Comparison of ENCODE assay signal across 34 cellular contexts in the genomic region with DNA sequence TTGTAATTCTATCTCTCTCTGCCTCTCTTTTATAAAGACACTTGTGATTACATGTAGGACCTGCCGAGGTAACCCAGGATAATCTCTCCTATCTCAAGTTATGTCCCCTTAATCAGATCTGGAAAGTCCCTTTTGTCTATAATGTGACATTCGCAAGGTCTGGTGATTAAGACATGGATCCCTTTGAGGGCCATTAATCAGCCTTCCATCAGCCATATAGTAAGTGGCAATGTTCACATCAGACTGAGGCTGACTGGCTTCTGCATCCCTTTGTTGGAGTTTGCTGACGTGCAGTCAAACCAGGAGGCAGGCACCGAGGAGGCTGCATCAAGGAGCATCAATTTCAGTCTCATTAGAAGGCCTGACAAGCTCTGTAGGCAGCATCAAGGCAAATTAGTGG.
"Had no signal": no experiment of that assay in that cellular context is flagged by ENCODE, and none has a peak within 500 bp of the region (broad histone marks: within the 10 kb centered on the region; RNA-seq: fewer than 3 reads in every experiment).

No MANE protein-coding gene starts in this region.

- H3K4me3 ChIP-seq: MG63, SJCRH30 had no signal

- H3K27ac ChIP-seq: brain microvascular endothelial cell, SJCRH30 had no signal

- DNase-seq: activated CD4-positive, alpha-beta T cell treated with anti-CD3 and anti-CD28 coated beads for 36 hours; activated CD4-positive, alpha-beta T cell treated with anti-CD3 and anti-CD28 coated beads, Interleukin-2, amount 10 ng/mL, durations not matched to agents 7 days and 5 days; activated CD4-positive, alpha-beta T cell treated with anti-CD3 and anti-CD28 coated beads, Interleukin-2, amount 50 U/mL, for 48 hours; activated CD8-positive, alpha-beta T cell treated with anti-CD3 and anti-CD28 coated beads, Interleukin-2, amount 10 ng/mL, durations not matched to agents 7 days and 5 days; activated gamma-delta T cell treated with Interleukin-2 at 50 U/mL for 16 hours; activated naive CD4-positive, alpha-beta T cell treated with anti-CD3 and anti-CD28 coated beads, Interleukin-2, amount 10 ng/mL, durations not matched to agents 7 days and 5 days; activated naive CD8-positive, alpha-beta T cell treated with anti-CD3 and anti-CD28 coated beads, Interleukin-2, amount 50 U/mL, for 24 hours; activated T-cell treated with anti-CD3 and anti-CD28 coated beads, Interleukin-2, amount 50 U/mL, for 24 hours; anterior cingulate cortex; brain microvascular endothelial cell; central memory CD4-positive, alpha-beta T cell; Kasumi-1; KG1; MG63; NCI-H1048; NCI-H1436 treated with DMSO at 0.1 percent for 48 hours; NCI-H1694 treated with DMSO at 0.1 percent for 48 hours; NCI-H2029; NCI-H2171 treated with DMSO at 0.1 percent for 48 hours; NCI-H2227 treated with DMSO at 0.1 percent for 48 hours; NCI-H446; NCI-H510A treated with DMSO at 0.1 percent for 48 hours; NCI-H526 treated with DMSO at 0.1 percent for 48 hours; NCI-H774; SHP77; SJCRH30; SK-N-SH had no signal

- H3K4me2 ChIP-seq: SK-N-SH had no signal

- H3K9me3 Mint-ChIP-seq: T-helper 1 cell treated with Interleukin-12 subunit alpha and Interleukin-12 subunit beta and Interleukin-4 antibody, amounts not matched to agents 30 μg/mL and 1 μg/mL, for 36 hours had no signal

- ATAC-seq: activated CD4-positive, alpha-beta T cell treated with anti-CD3 and anti-CD28 coated beads for 36 hours; activated CD4-positive, CD25-positive, alpha-beta regulatory T cell treated with anti-CD3 and anti-CD28 coated beads, Interleukin-2, amount 50 U/mL, for 24 hours; activated CD8-positive, alpha-beta T cell treated with anti-CD3 and anti-CD28 coated beads, Interleukin-2, amount 10 ng/mL, durations not matched to agents 7 days and 5 days; activated naive CD8-positive, alpha-beta T cell treated with anti-CD3 and anti-CD28 coated beads, Interleukin-2, amount 50 U/mL, for 24 hours; Panc1; WTC11 had no signal

- H3K4me3 Mint-ChIP-seq: activated CD4-positive, alpha-beta T cell treated with anti-CD3 and anti-CD28 coated beads for 36 hours; activated CD4-positive, alpha-beta T cell treated with anti-CD3 and anti-CD28 coated beads, Interleukin-2, amount 10 ng/mL, durations not matched to agents 7 days and 5 days; activated CD8-positive, alpha-beta T cell treated with anti-CD3 and anti-CD28 coated beads, Interleukin-2, amount 10 ng/mL, durations not matched to agents 7 days and 5 days; activated naive CD4-positive, alpha-beta T cell treated with anti-CD3 and anti-CD28 coated beads, Interleukin-2, amount 10 ng/mL, durations not matched to agents 7 days and 5 days; activated naive CD8-positive, alpha-beta T cell; activated naive CD8-positive, alpha-beta T cell treated with anti-CD3 and anti-CD28 coated beads, Interleukin-2, amount 50 U/mL, for 24 hours; activated T-cell treated with anti-CD3 and anti-CD28 coated beads, Interleukin-2, amount 50 U/mL, for 24 hours; activated T-helper 1 cell treated with anti-CD3 and anti-CD28 coated beads, Interleukin-12 subunit alpha, Interleukin-12 subunit beta, Interleukin-2, Interleukin-4 antibody, amounts not matched to agents 30 ng/mL and 10 ng/mL and 1 ng/mL, durations not matched to agents 14 hours and 24 hours and 36 hours; T-helper 1 cell treated with Interleukin-12 subunit alpha and Interleukin-12 subunit beta and Interleukin-4 antibody, amounts not matched to agents 30 μg/mL and 1 μg/mL, for 36 hours; T-helper 2 cell treated with Interferon-gamma antibody and Interleukin-4, amounts not matched to agents 5 μg/mL and 100 μg/mL, for 36 hours; WTC11 had no signal

- H3K27me3 ChIP-seq: brain microvascular endothelial cell, MG63, SJCRH30 had no signal

- H3K4me1 ChIP-seq: SJCRH30 had no signal

- H3K4me1 Mint-ChIP-seq: activated CD4-positive, alpha-beta T cell treated with anti-CD3 and anti-CD28 coated beads, Interleukin-2, amount 10 ng/mL, durations not matched to agents 7 days and 5 days; activated naive CD4-positive, alpha-beta T cell treated with anti-CD3 and anti-CD28 coated beads, Interleukin-2, amount 10 ng/mL, durations not matched to agents 7 days and 5 days; activated naive CD8-positive, alpha-beta T cell treated with anti-CD3 and anti-CD28 coated beads, Interleukin-2, amount 50 U/mL, for 24 hours had no signal

- H3K9me3 ChIP-seq: MG63, SJCRH30, SK-N-SH had no signal

- H3K27me3 Mint-ChIP-seq: activated CD4-positive, alpha-beta T cell treated with anti-CD3 and anti-CD28 coated beads for 36 hours; activated CD4-positive, alpha-beta T cell treated with anti-CD3 and anti-CD28 coated beads, Interleukin-2, amount 10 ng/mL, durations not matched to agents 7 days and 5 days; activated naive CD4-positive, alpha-beta T cell treated with anti-CD3 and anti-CD28 coated beads, Interleukin-2, amount 10 ng/mL, durations not matched to agents 7 days and 5 days; activated naive CD8-positive, alpha-beta T cell; activated naive CD8-positive, alpha-beta T cell treated with anti-CD3 and anti-CD28 coated beads, Interleukin-2, amount 50 U/mL, for 24 hours; activated T-cell treated with anti-CD3 and anti-CD28 coated beads, Interleukin-2, amount 50 U/mL, for 24 hours had no signal

- H3K9ac ChIP-seq: SK-N-SH had no signal

- H3K36me3 Mint-ChIP-seq: activated naive CD4-positive, alpha-beta T cell treated with anti-CD3 and anti-CD28 coated beads, Interleukin-2, amount 10 ng/mL, durations not matched to agents 7 days and 5 days had no signal

- H3K36me3 ChIP-seq: brain microvascular endothelial cell, MG63, SJCRH30 had no signal
